In genomic region chrX:38985375-38985774, GRCh38 we compare ENCODE assay signal across 9 cellular contexts.
DNase-seq lines count a peak whose midpoint lies in the region; ATAC-seq, FAIRE-seq and TF ChIP-seq lines count a peak whose summit lies in the region.
"Had no signal": no experiment of that assay in that cellular context is flagged by ENCODE, and none has a peak within 500 bp of the region (broad histone marks: within the 10 kb centered on the region; RNA-seq: fewer than 3 reads in every experiment).

No MANE protein-coding gene starts in this region.

- no peaks in the 10 kb centered on the region for H3K9me3 Mint-ChIP-seq in CD4-positive, CD25-positive, alpha-beta regulatory T cell

- H3K9me3 ChIP-seq in CD4-positive, CD25-positive, alpha-beta regulatory T cell (ENCODE audit: control insufficient read depth in 2 of 2, low read length in 2 of 2) = no peaks in the 10 kb centered on the region
- H3K9me3 ChIP-seq in OCI-LY3 (ENCODE audit: insufficient read depth, low read length) = no peaks in the 10 kb centered on the region
- H3K9me3 ChIP-seq in effector memory CD4-positive, alpha-beta T cell (ENCODE audit: control insufficient read depth, low read length) = no peaks in the 10 kb centered on the region
- H3K9me3 ChIP-seq: thoracic aorta had no signal

- H2AFZ ChIP-seq in OCI-LY3 (ENCODE audit: low read depth, low read length) = no peak overlapping the region

- H3K36me3 Mint-ChIP-seq in CD4-positive, CD25-positive, alpha-beta regulatory T cell = no peaks in the 10 kb centered on the region

- peak in 1 of 2 donors; percentile 25 for ATAC-seq in CD4-positive, CD25-positive, alpha-beta regulatory T cell (ENCODE audit: low read depth in 2 of 2)
- ATAC-seq in GM18511 (IDR thresholded peaks at IDR 0.05; ENCODE audit: unreplicated experiment) (peak; percentile 59), HG02852 (IDR thresholded peaks at IDR 0.05; ENCODE audit: unreplicated experiment) (no peak), GM19351 (IDR thresholded peaks at IDR 0.05; ENCODE audit: unreplicated experiment) (no peak)

- TF ChIP-seq CTCF in OCI-LY3 (IDR thresholded peaks at IDR 0.05; ENCODE audit: low read depth, low read length) = peak; percentile 43

- no peaks in the 10 kb centered on the region for H3K27me3 Mint-ChIP-seq in CD4-positive, CD25-positive, alpha-beta regulatory T cell

- no peak for FAIRE-seq in frontal cortex (lab: Jason Lieb, UNC)

- no peaks in the 10 kb centered on the region for H3K36me3 ChIP-seq in CD4-positive, CD25-positive, alpha-beta regulatory T cell (ENCODE audit: control insufficient read depth, insufficient read depth, low read length)
- no peaks in the 10 kb centered on the region for H3K36me3 ChIP-seq in OCI-LY3 (replicated peaks; ENCODE audit: low read depth, low read length)
- H3K36me3 ChIP-seq in effector memory CD4-positive, alpha-beta T cell (ENCODE audit: control insufficient read depth, insufficient read depth, low read length) = no peaks in the 10 kb centered on the region
- H3K36me3 ChIP-seq: thoracic aorta had no signal

- no peak overlapping the region for H3K4me2 ChIP-seq in OCI-LY3 (ENCODE audit: low read length)

- no peak overlapping the region for H3K4me3 ChIP-seq in CD4-positive, CD25-positive, alpha-beta regulatory T cell (ENCODE audit: low read depth, low read length)
- H3K4me3 ChIP-seq in OCI-LY3 (ENCODE audit: low read length) = no peak overlapping the region
- no peak overlapping the region for H3K4me3 ChIP-seq in effector memory CD4-positive, alpha-beta T cell (ENCODE audit: insufficient read depth, low read depth, low read length, poor library complexity, severe bottlenecking)
- H3K4me3 ChIP-seq: thoracic aorta had no signal

- DNase-seq in CD4-positive, CD25-positive, alpha-beta regulatory T cell = peak in 2 of 3 donors; percentile 21 to 30
- peak; percentile 5 for DNase-seq in frontal cortex (ENCODE audit: low spot score in 2 of 2)
- no peak for DNase-seq in NK-92 (lab: John Stamatoyannopoulos, UW; ENCODE audit: unreplicated experiment)
- no peak for DNase-seq in effector memory CD4-positive, alpha-beta T cell

- H3K4me1 ChIP-seq in CD4-positive, CD25-positive, alpha-beta regulatory T cell (ENCODE audit: control insufficient read depth, insufficient read depth, low read length, poor library complexity, severe bottlenecking) = no peaks in the 10 kb centered on the region
- peaks cover 6% of the 10 kb centered on the region; the same call in 1 of the 2 replicates for H3K4me1 ChIP-seq in OCI-LY3 (ENCODE audit: low read length)
- no peaks in the 10 kb centered on the region for H3K4me1 ChIP-seq in effector memory CD4-positive, alpha-beta T cell (ENCODE audit: control insufficient read depth, insufficient read depth, low read length, poor library complexity, severe bottlenecking)

- no peak overlapping the region for H3K4me3 Mint-ChIP-seq in CD4-positive, CD25-positive, alpha-beta regulatory T cell

- no peak overlapping the region for H3K9ac ChIP-seq in OCI-LY3 (ENCODE audit: low read length)

- no peak overlapping the region for H3K27ac ChIP-seq in CD4-positive, CD25-positive, alpha-beta regulatory T cell (ENCODE audit: insufficient read depth, low read length, poor library complexity, severe bottlenecking)
- H3K27ac ChIP-seq in OCI-LY3 (ENCODE audit: low read length) = no peak overlapping the region
- no peak overlapping the region for H3K27ac ChIP-seq in effector memory CD4-positive, alpha-beta T cell (ENCODE audit: insufficient read depth, low read length, poor library complexity, severe bottlenecking)
- H3K27ac ChIP-seq: thoracic aorta had no signal

- no peaks in the 10 kb centered on the region for H3K4me1 Mint-ChIP-seq in CD4-positive, CD25-positive, alpha-beta regulatory T cell

- no peaks in the 10 kb centered on the region for H3K27me3 ChIP-seq in CD4-positive, CD25-positive, alpha-beta regulatory T cell (ENCODE audit: control insufficient read depth, insufficient read depth, low read length)
- no peaks in the 10 kb centered on the region for H3K27me3 ChIP-seq in OCI-LY3 (ENCODE audit: low read depth, low read length)
- no peaks in the 10 kb centered on the region for H3K27me3 ChIP-seq in effector memory CD4-positive, alpha-beta T cell (replicated peaks; ENCODE audit: control insufficient read depth, insufficient read depth, low read length, poor library complexity, severe bottlenecking)

- H3K27ac Mint-ChIP-seq in CD4-positive, CD25-positive, alpha-beta regulatory T cell = no peak overlapping the region

- H4K20me1 ChIP-seq in OCI-LY3 (ENCODE audit: insufficient read depth, low read length) = no peaks in the 10 kb centered on the region

- no peaks in the 10 kb centered on the region for H3K79me2 ChIP-seq in OCI-LY3 (ENCODE audit: low read length)

Comparison
In these comparisons a context has a peak if more than half of its experiments do, and no peak if none do; other contexts are left out.
1. DNase-seq: peak in CD4-positive, CD25-positive, alpha-beta regulatory T cell (2 of 3) and frontal cortex (2 of 2); none in NK-92 (single experiment) and effector memory CD4-positive, alpha-beta T cell (0 of 3).